Comparison of ENCODE assay signal across 7 cellular contexts in genomic region chr12:57820119-57820518, GRCh38. TPM values are rescaled to one million over a fixed set of nuclear protein-coding genes. Genes with fewer than 3 reads are reported as not detected.
A peak's percentile ranks its signal among the peaks of the same experiment; 100 is the strongest.
DNase-seq lines count a peak whose midpoint lies in the region; ATAC-seq and TF ChIP-seq lines count a peak whose summit lies in the region.
"Not testable (repeated sequence)": the region's sequence is repeated elsewhere in the genome, so short reads cannot be mapped to it uniquely, and the experiment has no call there.

No MANE protein-coding gene starts in this region.

- not testable (repeated sequence) for H3K27ac ChIP-seq in CD8-positive, alpha-beta T cell (ENCODE audit: low read depth, low read length); Panc1 (ENCODE audit: low read length)
- peak overlapping the region; percentile 79 for H3K27ac ChIP-seq in left ventricle myocardium inferior (replicated peaks)
- peak overlapping the region; percentile 4 for H3K27ac ChIP-seq in lower lobe of right lung
- H3K27ac ChIP-seq in psoas muscle = peak overlapping the region; percentile 21

- TSS peak; percentile 13 for BruUV-seq in Panc1 (replicated peaks; lab: Mats Ljungman, UMichigan)

- not testable (repeated sequence) for TF ChIP-seq CTCF in CD8-positive, alpha-beta T cell (IDR thresholded peaks at IDR 0.05); Panc1 (IDR thresholded peaks at IDR 0.05); left ventricle myocardium inferior (IDR thresholded peaks at IDR 0.05; ENCODE audit: borderline replicate concordance); lower lobe of right lung (IDR thresholded peaks at IDR 0.05); psoas muscle (IDR thresholded peaks at IDR 0.05)

- CTCF ChIA-PET in CD8-positive, alpha-beta T cell (lab: Charles Lee) = interaction anchor here (1.2 to 5.7 kb wide), 3 partner anchors 10 to 64 kb away, joined by 3 to 29 read pairs (median 4); no protein-coding TSS in a partner anchor
- CTCF ChIA-PET in Panc1 (lab: Charles Lee) = not testable (repeated sequence)

- H3K4me3 Mint-ChIP-seq in CD8-positive, alpha-beta T cell; activated T-cell treated with anti-CD3 and anti-CD28 coated beads, Interleukin-2, amount 50 U/mL, for 24 hours; stimulated activated effector memory CD8-positive, alpha-beta T cell treated with anti-CD3 and anti-CD28 coated beads, Interleukin-12 subunit alpha, Interleukin-12 subunit beta, amount 100 ng/mL, for 72 hours: not testable (repeated sequence)

- not testable (repeated sequence) for H3K9me3 ChIP-seq in CD8-positive, alpha-beta T cell (ENCODE audit: low read length); Panc1 (ENCODE audit: control insufficient read depth, insufficient read depth, low read depth, low read length); left ventricle myocardium inferior (replicated peaks); lower lobe of right lung; psoas muscle

- not testable (repeated sequence) for H3K4me3 ChIP-seq in CD8-positive, alpha-beta T cell (ENCODE audit: low read depth, low read length); Panc1 (ENCODE audit: low read depth in 2 of 2, low read length in 2 of 2); left ventricle myocardium inferior; lower lobe of right lung; psoas muscle

- not testable (repeated sequence) for H3K9me3 Mint-ChIP-seq in CD8-positive, alpha-beta T cell; activated T-cell treated with anti-CD3 and anti-CD28 coated beads, Interleukin-2, amount 50 U/mL, for 24 hours; stimulated activated effector memory CD8-positive, alpha-beta T cell treated with anti-CD3 and anti-CD28 coated beads, Interleukin-12 subunit alpha, Interleukin-12 subunit beta, amount 100 ng/mL, for 72 hours

- in situ Hi-C loops in Panc1 (cut with HindIII; ENCODE audit: low pct_unique_long_range_greater_than_20kb, low sequenced_read_pairs) = not testable (repeated sequence)

- 65 to 77% (median 73%) methylated on average over 8 of the region's 8 CpGs for WGBS in psoas muscle, 3 donors

- H3K27me3 Mint-ChIP-seq in CD8-positive, alpha-beta T cell (ENCODE audit: low read depth); activated T-cell treated with anti-CD3 and anti-CD28 coated beads, Interleukin-2, amount 50 U/mL, for 24 hours: not testable (repeated sequence)

- POLR2A ChIA-PET in CD8-positive, alpha-beta T cell (lab: Charles Lee); Panc1 (lab: Charles Lee): not testable (repeated sequence)

- H3K4me1 ChIP-seq in CD8-positive, alpha-beta T cell (ENCODE audit: insufficient read depth, low read length); Panc1 (ENCODE audit: control insufficient read depth, insufficient read depth, low read length): not testable (repeated sequence)
- H3K4me1 ChIP-seq in left ventricle myocardium inferior (peaks cover 88% of the 10 kb centered on the region), lower lobe of right lung (peaks cover 60% of the 10 kb centered on the region), psoas muscle (peaks cover 31% of the 10 kb centered on the region)

- H3K36me3 ChIP-seq in CD8-positive, alpha-beta T cell (ENCODE audit: insufficient read depth, low read length) = peaks cover 42% of the 10 kb centered on the region
- H3K36me3 ChIP-seq in Panc1 (ENCODE audit: control insufficient read depth, insufficient read depth, low read length) = peaks cover 12% of the 10 kb centered on the region
- peaks cover 64% of the 10 kb centered on the region for H3K36me3 ChIP-seq in left ventricle myocardium inferior
- peaks cover 73% of the 10 kb centered on the region for H3K36me3 ChIP-seq in lower lobe of right lung
- peaks cover 18 to 72% of the 10 kb centered on the region in 2 donors for H3K36me3 ChIP-seq in psoas muscle (ENCODE audit: insufficient read depth in 1 of 2, low read depth in 1 of 2)

- peak overlapping the region; percentile 62 for H3K27ac Mint-ChIP-seq in CD8-positive, alpha-beta T cell
- H3K27ac Mint-ChIP-seq in activated T-cell treated with anti-CD3 and anti-CD28 coated beads, Interleukin-2, amount 50 U/mL, for 24 hours = peak overlapping the region; percentile 59
- peak overlapping the region; percentile 43 for H3K27ac Mint-ChIP-seq in stimulated activated effector memory CD8-positive, alpha-beta T cell treated with anti-CD3 and anti-CD28 coated beads, Interleukin-12 subunit alpha, Interleukin-12 subunit beta, amount 100 ng/mL, for 72 hours

- ATAC-seq in CD8-positive, alpha-beta T cell; Panc1; lower lobe of right lung; psoas muscle; stimulated activated effector memory CD8-positive, alpha-beta T cell treated with anti-CD3 and anti-CD28 coated beads, Interleukin-12 subunit alpha, Interleukin-12 subunit beta, amount 100 ng/mL, for 72 hours: not testable (repeated sequence)

- not testable (repeated sequence) for H3K27me3 ChIP-seq in CD8-positive, alpha-beta T cell (ENCODE audit: insufficient read depth, low read length); Panc1 (ENCODE audit: control insufficient read depth, insufficient read depth, low read length); left ventricle myocardium inferior (ENCODE audit: low read depth); lower lobe of right lung (ENCODE audit: low read depth); psoas muscle (ENCODE audit: insufficient read depth in 3 of 3, low read length in 2 of 3)

- not testable (repeated sequence) for H3K4me1 Mint-ChIP-seq in CD8-positive, alpha-beta T cell (ENCODE audit: low read depth); activated T-cell treated with anti-CD3 and anti-CD28 coated beads, Interleukin-2, amount 50 U/mL, for 24 hours (ENCODE audit: low read depth); stimulated activated effector memory CD8-positive, alpha-beta T cell treated with anti-CD3 and anti-CD28 coated beads, Interleukin-12 subunit alpha, Interleukin-12 subunit beta, amount 100 ng/mL, for 72 hours

- intact Hi-C loops in CD8-positive, alpha-beta T cell (cut with DNase I, micrococcal nuclease); Panc1 (cut with micrococcal nuclease; ENCODE audit: unreplicated experiment); left ventricle myocardium inferior (cut with micrococcal nuclease); lower lobe of right lung (cut with DNase I); psoas muscle (cut with DNase I): not testable (repeated sequence)

- peaks cover 55% of the 10 kb centered on the region for H3K36me3 Mint-ChIP-seq in CD8-positive, alpha-beta T cell
- peaks cover 56% of the 10 kb centered on the region for H3K36me3 Mint-ChIP-seq in activated T-cell treated with anti-CD3 and anti-CD28 coated beads, Interleukin-2, amount 50 U/mL, for 24 hours (ENCODE audit: low read depth)
- H3K36me3 Mint-ChIP-seq in stimulated activated effector memory CD8-positive, alpha-beta T cell treated with anti-CD3 and anti-CD28 coated beads, Interleukin-12 subunit alpha, Interleukin-12 subunit beta, amount 100 ng/mL, for 72 hours = peaks cover 56% of the 10 kb centered on the region

- not testable (repeated sequence) for DNase-seq in CD8-positive, alpha-beta T cell; Panc1 (ENCODE audit: low read depth, low spot score); activated T-cell treated with anti-CD3 and anti-CD28 coated beads, Interleukin-2, amount 50 U/mL, for 24 hours; left ventricle myocardium inferior; lower lobe of right lung; psoas muscle; stimulated activated effector memory CD8-positive, alpha-beta T cell treated with anti-CD3 and anti-CD28 coated beads, Interleukin-12 subunit alpha, Interleukin-12 subunit beta, amount 100 ng/mL, for 72 hours (ENCODE audit: low spot score in 2 of 2)

RNA-seq across cellular contexts. Expression of gene AVIL, which starts 1.6 kb away (rescaled TPM):
- total RNA-seq in CD8-positive, alpha-beta T cell = 1 to 10 TPM in 1 of 2 experiments, under 1 TPM in 1; 0.65 to 1.1 TPM
- 3.1 TPM for total RNA-seq in Panc1 (2021; ENCODE audit: unreplicated experiment)
- polyA plus RNA-seq in Panc1 (2012; ENCODE audit: insufficient read length) = 2.6 TPM
- total RNA-seq in left ventricle myocardium inferior = 2.1 TPM
- total RNA-seq in lower lobe of right lung = 10.8 TPM
- total RNA-seq in psoas muscle = 1 to 10 TPM; 1.9 to 7.5 (median 4.7) TPM
- polyA plus RNA-seq in psoas muscle = 1 to 10 TPM in 2 of 3 donors, under 1 TPM in 1; 0.94 to 4.6 (median 1.8) TPM

RNA-seq across cellular contexts. Expression of gene CTDSP2, which starts 26.4 kb away (rescaled TPM):
- 10 to 100 TPM; 68.1 to 70.5 TPM for total RNA-seq in CD8-positive, alpha-beta T cell
- total RNA-seq in Panc1 (2021; ENCODE audit: unreplicated experiment) (120 TPM), left ventricle myocardium inferior (82.6 TPM), lower lobe of right lung (220 TPM), psoas muscle (10 to 100 TPM; 71.3 to 91.8 (median 80.0) TPM)
- polyA plus RNA-seq in Panc1 (2012; ENCODE audit: insufficient read length) = 141 TPM
- polyA plus RNA-seq in psoas muscle = 10 to 100 TPM; 13.9 to 64.7 (median 44.5) TPM

RNA-seq across cellular contexts. Expression of gene TSFM, which starts 37.5 kb away (rescaled TPM):
- total RNA-seq in CD8-positive, alpha-beta T cell = 10 to 100 TPM; 37.0 to 37.1 TPM
- total RNA-seq in Panc1 (2021; ENCODE audit: unreplicated experiment) = 40.3 TPM
- 28.1 TPM for polyA plus RNA-seq in Panc1 (2012; ENCODE audit: insufficient read length)
- total RNA-seq in left ventricle myocardium inferior = 53.7 TPM
- total RNA-seq in lower lobe of right lung = 22.6 TPM
- 10 to 100 TPM; 31.5 to 52.8 (median 50.2) TPM for total RNA-seq in psoas muscle
- 10 to 100 TPM; 39.5 to 74.3 (median 59.2) TPM for polyA plus RNA-seq in psoas muscle

RNA-seq across cellular contexts. Expression of gene EEF1AKMT3, which starts 47.7 kb away (rescaled TPM):
- total RNA-seq in CD8-positive, alpha-beta T cell = 1 to 10 TPM in 1 of 2 experiments, under 1 TPM in 1; 0.81 to 1.7 TPM
- total RNA-seq in Panc1 (2021; ENCODE audit: unreplicated experiment) (7.4 TPM), left ventricle myocardium inferior (0.99 TPM), lower lobe of right lung (6.8 TPM), psoas muscle (1 to 10 TPM in 3 of 4 donors, under 1 TPM in 1; 0.89 to 1.9 (median 1.4) TPM)
- polyA plus RNA-seq in Panc1 (2012; ENCODE audit: insufficient read length) = 6.2 TPM
- polyA plus RNA-seq in psoas muscle = 1 to 10 TPM in 1 of 3 donors, under 1 TPM in 2; 0.62 to 2.0 (median 0.66) TPM

RNA-seq across cellular contexts. Expression of gene METTL1, which starts 48.2 kb away (rescaled TPM):
- total RNA-seq in CD8-positive, alpha-beta T cell = 10 to 100 TPM; 14.0 to 20.0 TPM
- 46.5 TPM for total RNA-seq in Panc1 (2021; ENCODE audit: unreplicated experiment)
- polyA plus RNA-seq in Panc1 (2012; ENCODE audit: insufficient read length) = 40.9 TPM
- 6.8 TPM for total RNA-seq in left ventricle myocardium inferior
- 14.4 TPM for total RNA-seq in lower lobe of right lung
- total RNA-seq in psoas muscle = 10 to 100 TPM; 24.3 to 56.5 (median 30.4) TPM
- 10 to 100 TPM; 18.8 to 80.9 (median 19.0) TPM for polyA plus RNA-seq in psoas muscle
